Comparison of ENCODE assay signal across 10 cellular contexts in genomic region chr5:33588654-33589372, GRCh38.
DNase-seq lines count a peak whose midpoint lies in the region; ATAC-seq, FAIRE-seq and TF ChIP-seq lines count a peak whose summit lies in the region.
"Had no signal": no experiment of that assay in that cellular context is flagged by ENCODE, and none has a peak within 500 bp of the region (broad histone marks: within the 10 kb centered on the region; RNA-seq: fewer than 3 reads in every experiment).

No MANE protein-coding gene starts in this region.

- DNase-seq in AG04449 (ENCODE audit: low read depth, low spot score) (no peak), left ventricle myocardium superior (peak; percentile 38), frontal cortex (ENCODE audit: low spot score in 2 of 2) (no peak)
- DNase-seq in activated CD4-positive, alpha-beta memory T cell treated with anti-CD3 and anti-CD28 coated beads, Interleukin-2, amount 10 ng/mL, durations not matched to agents 7 days and 5 days = peak; percentile 48
- peak; percentile 8 for DNase-seq in stimulated activated CD8-positive, alpha-beta memory T cell treated with anti-CD3 and anti-CD28 coated beads, Interleukin-7, amount 100 ng/mL, for 24 hours (ENCODE audit: low read depth)
- no peak for DNase-seq in effector CD4-positive, alpha-beta T cell

- no peak for FAIRE-seq in frontal cortex (lab: Jason Lieb, UNC)

- CTCF ChIA-PET in AG04449 (lab: Yijun Ruan, JAX) = interaction anchor here (0.8 to 3.8 kb wide), 11 partner anchors 9 to 381 kb away, joined by 3 to 32 read pairs (median 6); partner anchors contain the start of genes ADAMTS12 and RXFP3
- CTCF ChIA-PET in activated CD4-positive, alpha-beta memory T cell treated with anti-CD3 and anti-CD28 coated beads, Interleukin-2, amount 10 ng/mL, durations not matched to agents 7 days and 5 days (lab: Charles Lee) = interaction anchor here (0.7 to 6.7 kb wide), 11 partner anchors 10 to 381 kb away, joined by 3 to 38 read pairs (median 5); partner anchors contain the start of gene TARS1

- no peak overlapping the region for H3K27ac Mint-ChIP-seq in activated CD4-positive, alpha-beta memory T cell treated with anti-CD3 and anti-CD28 coated beads, Interleukin-2, amount 10 ng/mL, durations not matched to agents 7 days and 5 days
- H3K27ac Mint-ChIP-seq: stimulated activated naive CD8-positive, alpha-beta T cell treated with anti-CD3 and anti-CD28 coated beads, Interleukin-15, Interleukin-2, amounts not matched to agents 100 ng/mL and 50 ng/mL, for 24 hours had no signal

- no peaks in the 10 kb centered on the region for H3K36me3 Mint-ChIP-seq in activated CD4-positive, alpha-beta memory T cell treated with anti-CD3 and anti-CD28 coated beads, Interleukin-2, amount 10 ng/mL, durations not matched to agents 7 days and 5 days (ENCODE audit: low read depth)

- no peak overlapping the region for H3K4me3 ChIP-seq in AG04449 (ENCODE audit: low read depth, low read length)
- H3K4me3 ChIP-seq: HAP-1 had no signal

- TF ChIP-seq CTCF in AG04449 (IDR thresholded peaks at IDR 0.05; ENCODE audit: insufficient read depth, low read length, missing control alignments) = peak; percentile 36
- TF ChIP-seq CTCF in LNCAP (IDR thresholded peaks at IDR 0.05) = peak; percentile 80

- H3K4me3 Mint-ChIP-seq in activated CD4-positive, alpha-beta memory T cell treated with anti-CD3 and anti-CD28 coated beads, Interleukin-2, amount 10 ng/mL, durations not matched to agents 7 days and 5 days = no peak overlapping the region
- H3K4me3 Mint-ChIP-seq: stimulated activated naive CD8-positive, alpha-beta T cell treated with anti-CD3 and anti-CD28 coated beads, Interleukin-15, Interleukin-2, amounts not matched to agents 100 ng/mL and 50 ng/mL, for 24 hours had no signal

- POLR2A ChIA-PET in AG04449 (lab: Yijun Ruan, JAX) = no interaction called here
- POLR2A ChIA-PET in activated CD4-positive, alpha-beta memory T cell treated with anti-CD3 and anti-CD28 coated beads, Interleukin-2, amount 10 ng/mL, durations not matched to agents 7 days and 5 days (lab: Charles Lee) = no interaction called here

- intact Hi-C loops in left ventricle myocardium superior (cut with micrococcal nuclease) = no loop called here

- H3K27me3 Mint-ChIP-seq in activated CD4-positive, alpha-beta memory T cell treated with anti-CD3 and anti-CD28 coated beads, Interleukin-2, amount 10 ng/mL, durations not matched to agents 7 days and 5 days = no peaks in the 10 kb centered on the region
- H3K27me3 Mint-ChIP-seq: stimulated activated naive CD8-positive, alpha-beta T cell treated with anti-CD3 and anti-CD28 coated beads, Interleukin-15, Interleukin-2, amounts not matched to agents 100 ng/mL and 50 ng/mL, for 24 hours had no signal

- ATAC-seq in GM18873 (IDR thresholded peaks at IDR 0.05; ENCODE audit: low FRiP score, unreplicated experiment) (peak; percentile 76), left ventricle myocardium superior (no peak)

- H3K4me1 Mint-ChIP-seq in activated CD4-positive, alpha-beta memory T cell treated with anti-CD3 and anti-CD28 coated beads, Interleukin-2, amount 10 ng/mL, durations not matched to agents 7 days and 5 days = no peaks in the 10 kb centered on the region

- H3K9me3 Mint-ChIP-seq in activated CD4-positive, alpha-beta memory T cell treated with anti-CD3 and anti-CD28 coated beads, Interleukin-2, amount 10 ng/mL, durations not matched to agents 7 days and 5 days = no peaks in the 10 kb centered on the region
- H3K9me3 Mint-ChIP-seq: stimulated activated naive CD8-positive, alpha-beta T cell treated with anti-CD3 and anti-CD28 coated beads, Interleukin-15, Interleukin-2, amounts not matched to agents 100 ng/mL and 50 ng/mL, for 24 hours had no signal

Comparison
In these comparisons a context has a peak if more than half of its experiments do, and no peak if none do; other contexts are left out.
1. DNase-seq: peak in activated CD4-positive, alpha-beta memory T cell treated with anti-CD3 and anti-CD28 coated beads, Interleukin-2, amount 10 ng/mL, durations not matched to agents 7 days and 5 days (single experiment), left ventricle myocardium superior (single experiment) and stimulated activated CD8-positive, alpha-beta memory T cell treated with anti-CD3 and anti-CD28 coated beads, Interleukin-7, amount 100 ng/mL, for 24 hours (single experiment); none in AG04449 (single experiment), frontal cortex (0 of 2) and effector CD4-positive, alpha-beta T cell (single experiment).